Comparison of ENCODE assay signal across 9 cellular contexts in genomic region chr2:85439111-85439477, GRCh38. TPM values are rescaled to one million over a fixed set of nuclear protein-coding genes. Genes with fewer than 3 reads are reported as not detected.
DNase-seq lines count a peak whose midpoint lies in the region; ATAC-seq lines count a peak whose summit lies in the region.
"Had no signal": no experiment of that assay in that cellular context is flagged by ENCODE, and none has a peak within 500 bp of the region (broad histone marks: within the 10 kb centered on the region; RNA-seq: fewer than 3 reads in every experiment).

No MANE protein-coding gene starts in this region.

- ATAC-seq in HG03342 (IDR thresholded peaks at IDR 0.05; ENCODE audit: unreplicated experiment) (no peak), GM21576 (IDR thresholded peaks at IDR 0.05; ENCODE audit: unreplicated experiment) (no peak)

- H3K14ac ChIP-seq in mesenchymal stem cell (ENCODE audit: low read length in 2 of 2): no peak overlapping the region

- DNase-seq in activated T-cell treated with anti-CD3 and anti-CD28 coated beads, Interleukin-2, amount 50 U/mL, for 24 hours: no peak
- no peak for DNase-seq in activated T-cell treated with anti-CD3 and anti-CD28 coated beads, Interleukin-2, amount 50 U/mL, for 48 hours
- DNase-seq in mesenchymal stem cell: no peak
- DNase-seq in islet precursor cell: no peak
- DNase-seq: MG63 had no signal

- H3K9ac ChIP-seq in mesenchymal stem cell (ENCODE audit: low read length): peak overlapping the region; percentile 85

- H3K9me3 ChIP-seq in mesenchymal stem cell (ENCODE audit: control insufficient read depth, low read length): no peaks in the 10 kb centered on the region
- H3K9me3 ChIP-seq: MG63 had no signal

- H3K23ac ChIP-seq in mesenchymal stem cell (ENCODE audit: low read length in 2 of 2): no peak overlapping the region

- H3K36me3 Mint-ChIP-seq in activated T-cell treated with anti-CD3 and anti-CD28 coated beads, Interleukin-2, amount 50 U/mL, for 24 hours (ENCODE audit: low read depth): no peaks in the 10 kb centered on the region
- H3K36me3 Mint-ChIP-seq in activated naive CD8-positive, alpha-beta T cell: no peaks in the 10 kb centered on the region

- H3K36me3 ChIP-seq in mesenchymal stem cell (ENCODE audit: control insufficient read depth in 1 of 2, insufficient read depth in 2 of 2, low read depth in 1 of 2, low read length in 2 of 2): no peaks in the 10 kb centered on the region
- H3K36me3 ChIP-seq: MG63 had no signal

- peak overlapping the region in 1 of 2 experiments; percentile 46 for H2BK12ac ChIP-seq in mesenchymal stem cell (ENCODE audit: low read length in 2 of 2)

- H3K9me3 Mint-ChIP-seq in activated T-cell treated with anti-CD3 and anti-CD28 coated beads, Interleukin-2, amount 50 U/mL, for 24 hours: no peaks in the 10 kb centered on the region
- no peaks in the 10 kb centered on the region for H3K9me3 Mint-ChIP-seq in activated naive CD8-positive, alpha-beta T cell (ENCODE audit: low read depth)

- H3K27me3 ChIP-seq in mesenchymal stem cell (ENCODE audit: control insufficient read depth in 1 of 2, insufficient read depth in 1 of 2, low read length in 2 of 2): no peaks in the 10 kb centered on the region
- H3K27me3 ChIP-seq: MG63 had no signal

- H3K18ac ChIP-seq in mesenchymal stem cell (ENCODE audit: low read depth in 1 of 2, low read length in 2 of 2): peak overlapping the region in 1 of 2 experiments; percentile 16

- H3K4me1 Mint-ChIP-seq in activated T-cell treated with anti-CD3 and anti-CD28 coated beads, Interleukin-2, amount 50 U/mL, for 24 hours (ENCODE audit: low read depth): peaks cover 34% of the 10 kb centered on the region
- H3K4me1 Mint-ChIP-seq in activated naive CD8-positive, alpha-beta T cell (ENCODE audit: low read depth): peaks cover 28% of the 10 kb centered on the region

- no peak overlapping the region for H3K27ac ChIP-seq in mesenchymal stem cell (ENCODE audit: low read length, poor library complexity, severe bottlenecking)
- peak overlapping the region; percentile 100 for H3K27ac ChIP-seq in temporal lobe (ENCODE audit: low read depth, low read length)

- H3K27me3 Mint-ChIP-seq in activated T-cell treated with anti-CD3 and anti-CD28 coated beads, Interleukin-2, amount 50 U/mL, for 24 hours: no peaks in the 10 kb centered on the region
- no peaks in the 10 kb centered on the region for H3K27me3 Mint-ChIP-seq in activated naive CD8-positive, alpha-beta T cell

- H3K4me2 ChIP-seq in mesenchymal stem cell (ENCODE audit: low read length, poor library complexity, severe bottlenecking): no peak overlapping the region

- H4K91ac ChIP-seq in mesenchymal stem cell (ENCODE audit: low read length): no peak overlapping the region

- 93% methylated on average over 5 of the region's 5 CpGs for WGBS in mesenchymal stem cell

- peak overlapping the region; percentile 54 for H2BK120ac ChIP-seq in mesenchymal stem cell (ENCODE audit: low read depth, low read length)

- H3K4ac ChIP-seq in mesenchymal stem cell (ENCODE audit: low read depth in 1 of 2, low read length in 2 of 2): peak overlapping the region in 1 of 2 experiments; percentile 90

- H2BK15ac ChIP-seq in mesenchymal stem cell (ENCODE audit: low read depth, poor library complexity, severe bottlenecking): no peak overlapping the region

- H2AFZ ChIP-seq in mesenchymal stem cell (ENCODE audit: low read depth, low read length): no peak overlapping the region

- peak overlapping the region; percentile 54 for H2AK5ac ChIP-seq in mesenchymal stem cell (ENCODE audit: low read length, severe bottlenecking)

- peak overlapping the region; percentile 97 for H3K27ac Mint-ChIP-seq in activated T-cell treated with anti-CD3 and anti-CD28 coated beads, Interleukin-2, amount 50 U/mL, for 24 hours
- peak overlapping the region; percentile 83 for H3K27ac Mint-ChIP-seq in activated naive CD8-positive, alpha-beta T cell

- no peak overlapping the region for H2BK5ac ChIP-seq in mesenchymal stem cell (ENCODE audit: low read depth, low read length, poor library complexity, severe bottlenecking)

- H3K4me3 ChIP-seq in mesenchymal stem cell (ENCODE audit: insufficient read depth in 1 of 2, low read depth in 1 of 2, low read length in 2 of 2): no peak overlapping the region
- H3K4me3 ChIP-seq: MG63 had no signal

- H4K8ac ChIP-seq in mesenchymal stem cell (ENCODE audit: low read length): no peak overlapping the region

- no peaks in the 10 kb centered on the region for H3K79me1 ChIP-seq in mesenchymal stem cell (replicated peaks; ENCODE audit: low read length, poor library complexity, severe bottlenecking)

- H3K4me1 ChIP-seq in mesenchymal stem cell (ENCODE audit: control insufficient read depth, insufficient read depth, low read depth, low read length): peaks cover 40% of the 10 kb centered on the region

- H3K4me3 Mint-ChIP-seq in activated T-cell treated with anti-CD3 and anti-CD28 coated beads, Interleukin-2, amount 50 U/mL, for 24 hours: peak overlapping the region; percentile 73
- peak overlapping the region; percentile 27 for H3K4me3 Mint-ChIP-seq in activated naive CD8-positive, alpha-beta T cell

RNA-seq across cellular contexts. Expression of gene SH2D6, which starts 20.6 kb away (rescaled TPM):
- polyA plus RNA-seq in mesenchymal stem cell (2013, experiment 1 of 2): not detected
- polyA plus RNA-seq in mesenchymal stem cell (2013, experiment 2 of 2): 0.14 TPM
- 0.74 TPM for total RNA-seq in temporal lobe

RNA-seq across cellular contexts. Expression of gene CAPG, which starts 28.9 kb away (rescaled TPM):
- 109 TPM for polyA plus RNA-seq in mesenchymal stem cell (2013, experiment 1 of 2)
- 105 TPM for polyA plus RNA-seq in mesenchymal stem cell (2013, experiment 2 of 2)
- 7.6 TPM for total RNA-seq in temporal lobe
